In genomic region chr2:156320491-156320896, GRCh38 we compare ENCODE assay signal across 1 cellular context.
TF ChIP-seq lines count a peak whose summit lies in the region.

No MANE protein-coding gene starts in this region.

TF ChIP-seq in H1, 55 proteins besides CTCF, POLR2A, EP300 and RAD21:
- TF ChIP-seq, protein P1, sequence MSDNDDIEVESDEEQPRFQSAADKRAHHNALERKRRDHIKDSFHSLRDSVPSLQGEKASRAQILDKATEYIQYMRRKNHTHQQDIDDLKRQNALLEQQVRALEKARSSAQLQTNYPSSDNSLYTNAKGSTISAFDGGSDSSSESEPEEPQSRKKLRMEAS (IDR thresholded peaks at IDR 0.05), result peak; percentile 59; the same call in 1 of the 2 replicates
- TF ChIP-seq, protein P2, sequence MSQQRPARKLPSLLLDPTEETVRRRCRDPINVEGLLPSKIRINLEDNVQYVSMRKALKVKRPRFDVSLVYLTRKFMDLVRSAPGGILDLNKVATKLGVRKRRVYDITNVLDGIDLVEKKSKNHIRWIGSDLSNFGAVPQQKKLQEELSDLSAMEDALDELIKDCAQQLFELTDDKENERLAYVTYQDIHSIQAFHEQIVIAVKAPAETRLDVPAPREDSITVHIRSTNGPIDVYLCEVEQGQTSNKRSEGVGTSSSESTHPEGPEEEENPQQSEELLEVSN (IDR thresholded peaks at IDR 0.05), result peak; percentile 88
- TF ChIP-seq TAF1 (IDR thresholded peaks at IDR 0.05; ENCODE audit: low read depth, low read length), result no peak
- TF ChIP-seq ZNF274 (IDR thresholded peaks at IDR 0.05; ENCODE audit: borderline replicate concordance, extremely low read depth, low read length), result no peak
- TF ChIP-seq POU5F1 (IDR thresholded peaks at IDR 0.05; ENCODE audit: low read depth, low read length), result no peak
- TF ChIP-seq SP1 (IDR thresholded peaks at IDR 0.05; ENCODE audit: low read depth, low read length), result no peak
- TF ChIP-seq CTBP2 (IDR thresholded peaks at IDR 0.05; ENCODE audit: borderline replicate concordance, insufficient read depth, insufficient read length, low read length), result no peak
